10 cellular contexts compared by ENCODE assay signal in the genomic region with DNA sequence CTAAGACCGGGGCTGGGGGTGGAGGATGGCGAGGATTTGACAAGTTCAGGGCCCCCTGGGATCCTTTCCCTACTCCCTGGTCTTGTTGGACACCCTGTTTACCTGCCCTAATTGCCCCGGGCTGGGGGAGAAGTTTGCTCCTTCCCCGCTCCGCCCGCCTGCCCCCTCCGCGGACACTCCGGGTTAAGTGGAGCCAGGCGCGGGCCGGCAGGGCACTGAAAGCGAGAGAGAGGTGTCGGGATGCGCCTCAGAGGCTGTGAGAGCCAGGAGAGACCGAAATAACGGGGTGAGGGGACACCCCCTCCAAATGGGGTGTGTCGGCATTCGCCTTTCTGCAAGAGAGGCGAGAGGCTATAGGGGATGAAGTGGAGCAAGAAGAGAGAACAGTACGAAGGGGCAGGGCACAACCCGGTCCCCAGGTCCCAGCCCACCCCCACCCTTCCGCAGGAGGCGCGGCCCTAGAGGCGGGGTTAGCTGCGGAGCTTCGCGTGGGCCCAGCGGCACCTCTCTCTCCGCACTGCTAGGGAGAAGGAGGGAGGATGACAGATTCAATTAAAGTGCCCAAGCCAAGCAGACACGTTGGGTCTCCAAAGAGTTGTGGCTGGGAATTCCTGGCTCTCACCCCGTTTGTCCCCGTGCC. TPM values are rescaled to one million over a fixed set of nuclear protein-coding genes. Genes with fewer than 3 reads are reported as not detected.
DNase-seq lines count a peak whose midpoint lies in the region; ATAC-seq and TF ChIP-seq lines count a peak whose summit lies in the region.
"Had no signal": no experiment of that assay in that cellular context is flagged by ENCODE, and none has a peak within 500 bp of the region (broad histone marks: within the 10 kb centered on the region; RNA-seq: fewer than 3 reads in every experiment).

No MANE protein-coding gene starts in this region.

- TF ChIP-seq CTCF in RWPE1 (conservative IDR thresholded peaks at IDR 0.05; ENCODE audit: low read depth), result no peak
- no peak for TF ChIP-seq CTCF in esophagus squamous epithelium (IDR thresholded peaks at IDR 0.05)
- no peak for TF ChIP-seq CTCF in spleen (IDR thresholded peaks at IDR 0.05 in 8 of 11, conservative IDR thresholded peaks at IDR 0.05 in 3 of 11)
- no peak for TF ChIP-seq CTCF in adrenal gland (IDR thresholded peaks at IDR 0.05)

- POLR2A ChIA-PET in RWPE1 (lab: Yijun Ruan, JAX; ENCODE audit: low non-redundant PET), result interaction anchor here (1.3 kb wide), 1 partner anchor 31 kb away, joined by 12 read pairs; a partner anchor contains a TSS

- CTCF ChIA-PET in RWPE1 (lab: Yijun Ruan, JAX), result interaction anchor here (0.6 to 1.9 kb wide), 5 partner anchors 9 to 31 kb away, joined by 3 to 6 read pairs (median 5); a partner anchor contains a TSS

- H3K27ac ChIP-seq in RWPE1, result peak overlapping the region; percentile 25; the same call in 1 of the 2 replicates
- H3K27ac ChIP-seq in esophagus squamous epithelium, result peak overlapping the region; percentile 90 to 97 (median 96)
- no peak overlapping the region for H3K27ac ChIP-seq in spleen
- no peak overlapping the region for H3K27ac ChIP-seq in adrenal gland
- H3K27ac ChIP-seq: gastrocnemius medialis had no signal

- H3K4me1 ChIP-seq in esophagus squamous epithelium (peaks cover 72 to 88% (median 72%) of the 10 kb centered on the region in 3 donors), spleen (peaks cover 58 to 91% (median 80%) of the 10 kb centered on the region in 6 donors), adrenal gland (replicated peaks in 1 of 2) (peaks cover 39 to 65% of the 10 kb centered on the region in 2 donors)

- intact Hi-C loops in esophagus squamous epithelium (cut with DNase I), result no loop called here
- intact Hi-C loops in spleen (cut with DNase I; ENCODE audit: low total_unique reads), result no loop called here
- intact Hi-C loops in adrenal gland (cut with DNase I), result loop anchor here in 1 of 2 donors (5.0 kb wide), 1 partner anchor 35 kb away; no protein-coding TSS in a partner anchor

- peak overlapping the region; percentile 15 to 71 (median 50) for H3K4me3 ChIP-seq in esophagus squamous epithelium
- H3K4me3 ChIP-seq in spleen, result peak overlapping the region in 5 of 8 donors; percentile 7 to 68 (median 25)
- no peak overlapping the region for H3K4me3 ChIP-seq in adrenal gland

- no peak for ATAC-seq in HG03457 (IDR thresholded peaks at IDR 0.05; ENCODE audit: unreplicated experiment)
- no peak for ATAC-seq in GM18907 (IDR thresholded peaks at IDR 0.05; ENCODE audit: unreplicated experiment)
- ATAC-seq: activated CD8-positive, alpha-beta memory T cell treated with anti-CD3 and anti-CD28 coated beads, Interleukin-2, amount 10 ng/mL, durations not matched to agents 7 days and 5 days; gastrocnemius medialis had no signal

- 0% methylated on average over 9 to 21 of the region's 34 CpGs for WGBS in esophagus squamous epithelium, 2 donors
- WGBS in spleen, 5 donors, result 2 to 4% (median 3%) methylated on average over 32 to 34 of the region's 34 CpGs
- 27 to 52% (median 37%) methylated on average over 11 to 34 of the region's 34 CpGs for WGBS in adrenal gland, 4 donors

- no peak for TF ChIP-seq POLR2A in esophagus squamous epithelium (IDR thresholded peaks at IDR 0.05)
- TF ChIP-seq POLR2A in spleen (IDR thresholded peaks at IDR 0.05), result no peak
- TF ChIP-seq POLR2A in adrenal gland (IDR thresholded peaks at IDR 0.05), result no peak

- H3K36me3 ChIP-seq in esophagus squamous epithelium (peaks cover 0 to 8% (median 0%) of the 10 kb centered on the region in 3 donors), spleen (no peaks in the 10 kb centered on the region), adrenal gland (replicated peaks in 1 of 2) (no peaks in the 10 kb centered on the region)
- H3K36me3 ChIP-seq: gastrocnemius medialis had no signal

- peak; percentile 57 for DNase-seq in activated CD4-positive, alpha-beta T cell treated with anti-CD3 and anti-CD28 coated beads for 48 hours
- no peak for DNase-seq in activated CD4-positive, alpha-beta T cell treated with anti-CD3 and anti-CD28 coated beads for 4 hours
- DNase-seq in RWPE1 (ENCODE audit: low spot score) (no peak), esophagus squamous epithelium (lab: John Stamatoyannopoulos, UW) (no peak), spleen (peak; percentile 78), adrenal gland (no peak)
- DNase-seq: activated CD8-positive, alpha-beta memory T cell treated with anti-CD3 and anti-CD28 coated beads, Interleukin-2, amount 10 ng/mL, durations not matched to agents 7 days and 5 days; gastrocnemius medialis had no signal

- H3K27me3 ChIP-seq in esophagus squamous epithelium (peaks cover 0 to 59% (median 20%) of the 10 kb centered on the region in 4 donors), spleen (replicated peaks in 1 of 7) (peaks cover 24 to 66% (median 58%) of the 10 kb centered on the region in 7 donors), adrenal gland (peaks cover 44% of the 10 kb centered on the region)

- no peaks in the 10 kb centered on the region for H3K9me3 ChIP-seq in esophagus squamous epithelium
- no peaks in the 10 kb centered on the region for H3K9me3 ChIP-seq in spleen
- H3K9me3 ChIP-seq in adrenal gland (replicated peaks in 1 of 3), result no peaks in the 10 kb centered on the region
- H3K9me3 ChIP-seq: gastrocnemius medialis had no signal

RNA-seq across cellular contexts. Expression of a gene that starts 3.8 kb away (rescaled TPM):
- total RNA-seq in esophagus squamous epithelium, result 10 to 100 TPM; 20.0 to 25.8 (median 21.1) TPM
- 1 to 10 TPM in 6 of 7 donors, not detected in 1; 1.6 to 4.3 (median 2.4) TPM for total RNA-seq in spleen
- 1 to 10 TPM; 1.4 to 2.0 (median 1.7) TPM for polyA plus RNA-seq in spleen
- 1 to 10 TPM; 1.4 to 6.6 (median 2.7) TPM for total RNA-seq in adrenal gland
- polyA plus RNA-seq in adrenal gland, result 1 to 10 TPM; 2.8 to 4.0 (median 3.7) TPM

RNA-seq across cellular contexts. Expression of a gene that starts 18.9 kb away (rescaled TPM):
- 10 to 100 TPM in 3 of 4 donors, 1 to 10 TPM in 1; 8.1 to 22.9 (median 12.2) TPM for total RNA-seq in esophagus squamous epithelium
- total RNA-seq in spleen, result 1 to 10 TPM; 4.6 to 7.7 (median 6.0) TPM
- 1 to 10 TPM; 7.3 to 9.5 (median 8.7) TPM for polyA plus RNA-seq in spleen
- 10 to 100 TPM in 4 of 8 donors, 1 to 10 TPM in 4; 3.5 to 25.7 (median 11.2) TPM for total RNA-seq in adrenal gland
- polyA plus RNA-seq in adrenal gland, result 10 to 100 TPM; 10.0 to 23.5 (median 12.1) TPM

RNA-seq across cellular contexts. Expression of a gene that starts 31.3 kb away (rescaled TPM):
- total RNA-seq in esophagus squamous epithelium, result 100 to 1,000 TPM; 135 to 194 (median 183) TPM
- 100 to 1,000 TPM in 2 of 7 donors, 10 to 100 TPM in 5; 70.8 to 205 (median 84.6) TPM for total RNA-seq in spleen
- polyA plus RNA-seq in spleen, result 100 to 1,000 TPM in 2 of 3 donors, 10 to 100 TPM in 1; 76.4 to 313 (median 286) TPM
- total RNA-seq in adrenal gland, result 10 to 100 TPM; 41.9 to 84.2 (median 59.3) TPM
- 100 to 1,000 TPM in 2 of 3 donors, 10 to 100 TPM in 1; 16.1 to 269 (median 240) TPM for polyA plus RNA-seq in adrenal gland

RNA-seq across cellular contexts. Expression of a gene that starts 45.3 kb away (rescaled TPM):
- 10 to 100 TPM; 30.2 to 42.9 (median 31.0) TPM for total RNA-seq in esophagus squamous epithelium
- 10 to 100 TPM in 5 of 7 donors, 1 to 10 TPM in 2; 8.0 to 19.4 (median 10.3) TPM for total RNA-seq in spleen
- 1 to 10 TPM; 3.7 to 8.0 (median 7.8) TPM for polyA plus RNA-seq in spleen
- total RNA-seq in adrenal gland, result 10 to 100 TPM; 16.3 to 49.7 (median 31.0) TPM
- polyA plus RNA-seq in adrenal gland, result 10 to 100 TPM in 2 of 3 donors, 1 to 10 TPM in 1; 6.6 to 35.9 (median 30.2) TPM
- total RNA-seq: activated CD8-positive, alpha-beta memory T cell treated with anti-CD3 and anti-CD28 coated beads, Interleukin-2, amount 10 ng/mL, durations not matched to agents 7 days and 5 days had no signal

RNA-seq across cellular contexts. Expression of a gene that starts 48.8 kb away (rescaled TPM):
- under 1 TPM in 1 of 4 donors, not detected in 3; 0.19 TPM for total RNA-seq in esophagus squamous epithelium
- total RNA-seq in spleen, result not detected
- polyA plus RNA-seq in spleen, result not detected
- total RNA-seq in adrenal gland, result not detected
- polyA plus RNA-seq in adrenal gland, result not detected
- total RNA-seq: activated CD8-positive, alpha-beta memory T cell treated with anti-CD3 and anti-CD28 coated beads, Interleukin-2, amount 10 ng/mL, durations not matched to agents 7 days and 5 days had no signal

Comparison
In these comparisons a context has a peak if more than half of its experiments do, and no peak if none do; other contexts are left out.
1. DNase-seq: peak in activated CD4-positive, alpha-beta T cell treated with anti-CD3 and anti-CD28 coated beads for 48 hours (single experiment) and spleen (single experiment); none in activated CD4-positive, alpha-beta T cell treated with anti-CD3 and anti-CD28 coated beads for 4 hours (0 of 2), RWPE1 (single experiment), esophagus squamous epithelium (single experiment) and adrenal gland (0 of 7).
2. H3K27ac ChIP-seq: peak in RWPE1 (single experiment) and esophagus squamous epithelium (4 of 4); none in spleen (0 of 8) and adrenal gland (0 of 5).
3. H3K4me3 ChIP-seq: peak in esophagus squamous epithelium (4 of 4) and spleen (5 of 8); none in adrenal gland (0 of 4).